Comparison of ENCODE assay signal across 8 cellular contexts in the genomic region with DNA sequence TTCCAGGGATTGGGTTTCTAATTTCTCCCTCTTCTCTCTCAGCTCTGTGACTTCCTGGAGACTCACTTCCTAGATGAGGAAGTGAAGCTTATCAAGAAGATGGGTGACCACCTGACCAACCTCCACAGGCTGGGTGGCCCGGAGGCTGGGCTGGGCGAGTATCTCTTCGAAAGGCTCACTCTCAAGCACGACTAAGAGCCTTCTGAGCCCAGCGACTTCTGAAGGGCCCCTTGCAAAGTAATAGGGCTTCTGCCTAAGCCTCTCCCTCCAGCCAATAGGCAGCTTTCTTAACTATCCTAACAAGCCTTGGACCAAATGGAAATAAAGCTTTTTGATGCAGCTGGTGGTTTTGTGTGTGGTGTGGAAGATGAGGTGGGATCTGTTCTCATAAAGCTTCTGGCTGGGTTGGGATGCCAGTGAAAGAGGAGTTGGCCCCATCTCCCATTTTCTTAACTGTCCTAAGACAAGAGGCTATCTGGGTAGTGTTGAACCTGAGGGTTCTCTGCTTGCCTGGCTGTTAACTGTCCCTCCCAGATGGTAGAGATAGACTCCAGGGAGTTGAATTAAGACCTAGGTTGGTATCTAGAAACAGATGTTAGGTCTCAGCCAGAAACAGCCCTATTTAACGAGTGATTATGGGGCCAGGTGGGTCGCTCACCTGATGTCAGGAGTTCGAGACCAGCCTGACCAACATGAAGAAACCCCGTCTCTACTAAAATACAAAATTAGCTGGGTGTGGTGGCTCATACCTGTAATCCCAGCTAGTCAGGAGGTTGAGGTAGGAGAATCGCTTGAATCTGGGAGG. TPM values are rescaled to one million over a fixed set of nuclear protein-coding genes. Genes with fewer than 3 reads are reported as not detected.
DNase-seq lines count a peak whose midpoint lies in the region; ATAC-seq and TF ChIP-seq lines count a peak whose summit lies in the region.

No MANE protein-coding gene starts in this region.

- POLR2A ChIA-PET in Caco-2 (lab: Charles Lee): interaction anchor here (0.5 to 2.5 kb wide), 10 partner anchors 10 to 173 kb away, joined by 3 to 16 read pairs (median 4); partner anchors contain the start of genes BAX, GYS1, NUCB1 and RUVBL2

- H3K27ac Mint-ChIP-seq in Caco-2 (ENCODE audit: unreplicated experiment): peak overlapping the region; percentile 96

- peaks cover 30% of the 10 kb centered on the region for H3K4me1 Mint-ChIP-seq in Caco-2 (ENCODE audit: low read depth, unreplicated experiment)

- DNase-seq in Caco-2: no peak
- DNase-seq in MM.1S: no peak
- DNase-seq in breast epithelium (ENCODE audit: low spot score in 2 of 2): no peak
- DNase-seq in COLO829 (ENCODE audit: low spot score): no peak

- no TSS peak for BruUV-seq in Caco-2 (replicated peaks; lab: Mats Ljungman, UMichigan)

- H3K27me3 Mint-ChIP-seq in Caco-2 (ENCODE audit: insufficient read depth, unreplicated experiment): no peaks in the 10 kb centered on the region

- H3K9ac ChIP-seq in MM.1S (ENCODE audit: low read length): peak overlapping the region; percentile 83; the same call in 1 of the 2 replicates
- peak overlapping the region; percentile 81 for H3K9ac ChIP-seq in mucosa of stomach (ENCODE audit: low read length)

- intact Hi-C loops in Caco-2 (cut with micrococcal nuclease; ENCODE audit: unreplicated experiment) (no loop called here), breast epithelium (cut with DNase I; ENCODE audit: low total_unique reads) (no loop called here)

- peak overlapping the region; percentile 95 for H3K4me3 ChIP-seq in Caco-2 (ENCODE audit: low read depth, low read length)
- H3K4me3 ChIP-seq in MM.1S (ENCODE audit: low read length): peak overlapping the region; percentile 94
- H3K4me3 ChIP-seq in breast epithelium: peak overlapping the region; percentile 81 to 92 (median 88)
- H3K4me3 ChIP-seq in mucosa of stomach (ENCODE audit: low read length): peak overlapping the region; percentile 66

- peak overlapping the region; percentile 73; the same call in 1 of the 2 replicates for H3K27ac ChIP-seq in MM.1S (ENCODE audit: low read length)
- peak overlapping the region; percentile 92 to 93 for H3K27ac ChIP-seq in breast epithelium

- TF ChIP-seq CTCF in Caco-2 (IDR thresholded peaks at IDR 0.05; ENCODE audit: insufficient read depth in 1 of 2, low read depth in 1 of 2, low read length in 1 of 2, severe bottlenecking in 1 of 2, unreplicated experiment in 1 of 2): no peak
- no peak for TF ChIP-seq CTCF in MM.1S (IDR thresholded peaks at IDR 0.05; ENCODE audit: low read length)
- no peak for TF ChIP-seq CTCF in breast epithelium (IDR thresholded peaks at IDR 0.05)

- ATAC-seq in HG03565 (IDR thresholded peaks at IDR 0.05; ENCODE audit: unreplicated experiment): no peak
- ATAC-seq in HG02763 (IDR thresholded peaks at IDR 0.05; ENCODE audit: unreplicated experiment): no peak
- ATAC-seq in HG02870 (IDR thresholded peaks at IDR 0.05; ENCODE audit: unreplicated experiment): no peak

- H3K9me3 Mint-ChIP-seq in Caco-2 (ENCODE audit: unreplicated experiment): no peaks in the 10 kb centered on the region

- H4K20me1 ChIP-seq in MM.1S (ENCODE audit: insufficient read depth, low read length): no peaks in the 10 kb centered on the region

- CTCF ChIA-PET in Caco-2 (lab: Charles Lee): interaction anchor here (1.2 to 2.1 kb wide), 2 partner anchors 27 to 48 kb away, joined by 3 to 8 read pairs; partner anchors contain the start of genes GYS1 and RUVBL2

- H3F3A ChIP-seq in MM.1S (ENCODE audit: insufficient read depth, low read length): peaks cover 55% of the 10 kb centered on the region

- H3K9me2 ChIP-seq in MM.1S (replicated peaks; ENCODE audit: insufficient read depth, low read length): no peaks in the 10 kb centered on the region

- no peaks in the 10 kb centered on the region for H3K27me3 ChIP-seq in Caco-2 (replicated peaks; ENCODE audit: control insufficient read depth, insufficient read depth, low read length)
- H3K27me3 ChIP-seq in MM.1S (replicated peaks; ENCODE audit: insufficient read depth, low read length): no peaks in the 10 kb centered on the region
- no peaks in the 10 kb centered on the region for H3K27me3 ChIP-seq in breast epithelium
- H3K27me3 ChIP-seq in mucosa of stomach (ENCODE audit: control insufficient read depth, insufficient read depth, low read length): no peaks in the 10 kb centered on the region

- peaks cover 100% of the 10 kb centered on the region for H3K36me3 Mint-ChIP-seq in Caco-2 (ENCODE audit: insufficient read depth, unreplicated experiment)

- H3K36me3 ChIP-seq in Caco-2 (ENCODE audit: control insufficient read depth, insufficient read depth, low read length) (peaks cover 13% of the 10 kb centered on the region), MM.1S (replicated peaks; ENCODE audit: insufficient read depth, low read length) (no peaks in the 10 kb centered on the region), breast epithelium (no peaks in the 10 kb centered on the region), mucosa of stomach (ENCODE audit: control insufficient read depth, insufficient read depth, low read length) (peaks cover 4% of the 10 kb centered on the region)

- no peak overlapping the region for H2AFZ ChIP-seq in MM.1S (ENCODE audit: low read length)

- H3K4me3 Mint-ChIP-seq in Caco-2 (ENCODE audit: unreplicated experiment): peak overlapping the region; percentile 96

- H3K9me3 ChIP-seq in Caco-2 (0 out of 2 replicates have a peak, but pooled peaks cover 3% of the 10 kb centered on the region), MM.1S (replicated peaks; ENCODE audit: insufficient read depth, low read length) (no peaks in the 10 kb centered on the region), breast epithelium (no peaks in the 10 kb centered on the region), mucosa of stomach (ENCODE audit: control insufficient read depth, low read length) (no peaks in the 10 kb centered on the region)

- H3K79me2 ChIP-seq in MM.1S (ENCODE audit: low read length): peaks cover 21% of the 10 kb centered on the region

- H3K4me1 ChIP-seq in Caco-2 (peaks cover 21% of the 10 kb centered on the region), MM.1S (ENCODE audit: low read length) (peaks cover 42% of the 10 kb centered on the region), breast epithelium (peaks cover 0 to 14% of the 10 kb centered on the region in 2 donors), mucosa of stomach (ENCODE audit: control insufficient read depth, insufficient read depth, low read length) (peaks cover 42% of the 10 kb centered on the region)

- peak overlapping the region; percentile 85 for H3K4me2 ChIP-seq in MM.1S (ENCODE audit: low read depth, low read length)

- no peak for TF ChIP-seq POLR2A in breast epithelium (IDR thresholded peaks at IDR 0.05)

RNA-seq across cellular contexts. Expression of gene FTL, which starts 1.6 kb away (rescaled TPM):
- total RNA-seq in Caco-2 (2022): 2,542 and 2,963 TPM in 2 replicates
- total RNA-seq in breast epithelium: over 10,000 TPM in 1 of 3 donors, 1,000 to 10,000 TPM in 2; 3,861 to 12,429 (median 4,028) TPM

RNA-seq across cellular contexts. Expression of gene BAX, which starts 12.1 kb away (rescaled TPM):
- total RNA-seq in Caco-2 (2022): 107 and 110 TPM in 2 replicates
- total RNA-seq in breast epithelium: 10 to 100 TPM; 34.2 to 56.0 (median 36.0) TPM

RNA-seq across cellular contexts. Expression of gene GYS1, which starts 26.4 kb away (rescaled TPM):
- 62.7 and 65.3 TPM in 2 replicates for total RNA-seq in Caco-2 (2022)
- 10 to 100 TPM; 24.0 to 26.4 (median 24.6) TPM for total RNA-seq in breast epithelium

RNA-seq across cellular contexts. Expression of gene RUVBL2, which starts 26.9 kb away (rescaled TPM):
- 165 and 172 TPM in 2 replicates for total RNA-seq in Caco-2 (2022)
- 100 to 1,000 TPM in 1 of 3 donors, 10 to 100 TPM in 2; 74.1 to 104 (median 84.0) TPM for total RNA-seq in breast epithelium

RNA-seq across cellular contexts. Expression of gene DHDH, which starts 33.2 kb away (rescaled TPM):
- total RNA-seq in Caco-2 (2022) (2.6 and 3.3 TPM in 2 replicates), breast epithelium (1 to 10 TPM in 1 of 3 donors, under 1 TPM in 1, not detected in 1; 0.96 to 1.3 TPM)
